In the genomic region with DNA sequence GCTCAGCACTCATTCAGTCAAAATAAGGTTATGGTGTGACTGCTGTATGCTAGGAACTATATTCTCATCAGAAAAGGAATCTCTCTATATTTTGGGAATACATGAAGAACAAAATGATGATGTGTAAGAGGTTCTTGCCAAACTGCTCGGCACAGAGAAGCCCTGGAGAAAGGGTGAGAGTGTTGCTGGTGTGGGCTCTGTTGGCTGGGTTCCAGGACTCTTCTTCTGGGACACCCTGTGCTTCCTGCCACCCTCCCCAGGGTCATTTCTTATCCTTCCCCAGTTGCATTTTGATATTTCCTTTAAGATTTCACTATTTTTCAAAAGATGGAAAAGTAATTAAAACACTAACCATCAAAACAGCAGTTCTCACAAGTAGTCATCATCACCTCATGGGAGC, we compare ENCODE assay signal across 29 cellular contexts. TPM values are rescaled to one million over a fixed set of nuclear protein-coding genes. Genes with fewer than 3 reads are reported as not detected.
DNase-seq lines count a peak whose midpoint lies in the region; ATAC-seq and TF ChIP-seq lines count a peak whose summit lies in the region.
"Had no signal": no experiment of that assay in that cellular context is flagged by ENCODE, and none has a peak within 500 bp of the region (broad histone marks: within the 10 kb centered on the region; RNA-seq: fewer than 3 reads in every experiment).

No MANE protein-coding gene starts in this region.

- H3K27me3 ChIP-seq in right atrium auricular region (no peaks in the 10 kb centered on the region), testis (no peaks in the 10 kb centered on the region)
- H3K27me3 ChIP-seq in BLaER1 treated with 17β-estradiol and CSF1 and Interleukin-3, amounts not matched to agents 10 nM and 100 nM, result no peaks in the 10 kb centered on the region
- H3K27me3 ChIP-seq: BE2C had no signal

- H3K27ac ChIP-seq in right atrium auricular region (no peak overlapping the region), testis (no peak overlapping the region)
- no peak overlapping the region for H3K27ac ChIP-seq in BLaER1 treated with 17β-estradiol and CSF1 and Interleukin-3, amounts not matched to agents 10 nM and 100 nM

- WGBS in testis, 2 donors, result 35 to 38% methylated on average over 1 of the region's 1 CpG

- H3K9ac ChIP-seq in BLaER1 treated with 17β-estradiol and CSF1 and Interleukin-3, amounts not matched to agents 10 nM and 100 nM, result no peak overlapping the region

- peaks cover 0 to under 1% of the 10 kb centered on the region in 2 donors for H3K9me3 ChIP-seq in right atrium auricular region
- H3K9me3 ChIP-seq in BLaER1 treated with 17β-estradiol and CSF1 and Interleukin-3, amounts not matched to agents 10 nM and 100 nM (replicated peaks in 1 of 11), result peaks cover 0 to 5% (median 3%) of the 10 kb centered on the region in 11 experiments; a peak in 11 of 22 replicates
- H3K9me3 ChIP-seq in testis, result no peaks in the 10 kb centered on the region
- H3K9me3 ChIP-seq: BE2C had no signal

- ATAC-seq in Right ventricle myocardium superior (ENCODE audit: poor library complexity), result peak; percentile 48
- ATAC-seq in left ventricle myocardium superior, result peak; percentile 64
- ATAC-seq: GM12878 had no signal

- intact Hi-C loops in Right ventricle myocardium superior (cut with DNase I) (no loop called here), left ventricle myocardium superior (cut with micrococcal nuclease) (no loop called here), cardiac septum (cut with DNase I) (no loop called here), testis (cut with DNase I; ENCODE audit: low total_unique reads) (no loop called here)

- no peak for TF ChIP-seq POLR2A in testis (IDR thresholded peaks at IDR 0.05)

- peak overlapping the region in 8 of 11 experiments; percentile 58 to 75 (median 69); a peak in 16 of 22 replicates for H3K4me2 ChIP-seq in BLaER1 treated with 17β-estradiol and CSF1 and Interleukin-3, amounts not matched to agents 10 nM and 100 nM

- H3K4me3 ChIP-seq in right atrium auricular region, result no peak overlapping the region
- H3K4me3 ChIP-seq in BLaER1 treated with 17β-estradiol and CSF1 and Interleukin-3, amounts not matched to agents 10 nM and 100 nM, result no peak overlapping the region
- no peak overlapping the region for H3K4me3 ChIP-seq in testis
- H3K4me3 ChIP-seq: GM12878 had no signal

- TF ChIP-seq CTCF in right atrium auricular region (IDR thresholded peaks at IDR 0.05), result no peak
- no peak for TF ChIP-seq CTCF in testis (IDR thresholded peaks at IDR 0.05)

- no peaks in the 10 kb centered on the region for H3K4me1 ChIP-seq in right atrium auricular region
- H3K4me1 ChIP-seq in BLaER1 treated with 17β-estradiol and CSF1 and Interleukin-3, amounts not matched to agents 10 nM and 100 nM, result peaks cover 0 to 36% (median 29%) of the 10 kb centered on the region in 10 experiments; a peak in 16 of 20 replicates
- peaks cover 4% of the 10 kb centered on the region for H3K4me1 ChIP-seq in testis
- H3K4me1 ChIP-seq: BE2C had no signal

- H4K20me1 ChIP-seq in BLaER1 treated with 17β-estradiol and CSF1 and Interleukin-3, amounts not matched to agents 10 nM and 100 nM, result no peaks in the 10 kb centered on the region

- DNase-seq in Right ventricle myocardium superior (no peak), right atrium auricular region (ENCODE audit: low spot score) (no peak), left ventricle myocardium superior (no peak), cardiac septum (ENCODE audit: low spot score) (no peak), testis (peak; percentile 22), putamen (ENCODE audit: low spot score) (no peak), KG1 (lab: John Stamatoyannopoulos, UW) (no peak)
- DNase-seq: 8988T; ACHN; BE2C; C1 segment of cervical spinal cord; CD4-positive, alpha-beta memory T cell; CD4-positive, CD25-positive, alpha-beta regulatory T cell; CD8-positive, alpha-beta memory T cell; COR-L47; DMS 273 treated with DMSO at 0.1 percent for 48 hours; DMS153; DMS53; DMS79; DND-41; EL; GDM1 had no signal

- H3K36me3 ChIP-seq in right atrium auricular region, result no peaks in the 10 kb centered on the region
- no peaks in the 10 kb centered on the region for H3K36me3 ChIP-seq in BLaER1 treated with 17β-estradiol and CSF1 and Interleukin-3, amounts not matched to agents 10 nM and 100 nM
- no peaks in the 10 kb centered on the region for H3K36me3 ChIP-seq in testis (ENCODE audit: low read depth, missing control alignments)
- H3K36me3 ChIP-seq: BE2C had no signal

RNA-seq across cellular contexts. Expression of a gene that starts 28.8 kb away (rescaled TPM):
- not detected for total RNA-seq in Right ventricle myocardium superior
- total RNA-seq in right atrium auricular region, result not detected
- total RNA-seq in left ventricle myocardium superior, result not detected
- total RNA-seq in cardiac septum, result not detected
- 1 to 10 TPM; 1.0 to 1.1 TPM for total RNA-seq in testis
- 0.96 TPM for polyA plus RNA-seq in testis (ENCODE audit: insufficient read depth, low read depth, low replicate concordance)
- total RNA-seq: A673; CD4-positive, alpha-beta memory T cell; CD4-positive, CD25-positive, alpha-beta regulatory T cell; CD8-positive, alpha-beta memory T cell; Daoy; G401; GM12878 had no signal
- polyA plus RNA-seq: AG04450; CD14-positive monocyte; CD4-positive, alpha-beta memory T cell; CD4-positive, CD25-positive, alpha-beta regulatory T cell; CD8-positive, alpha-beta memory T cell; GM12878 had no signal

RNA-seq across cellular contexts. Expression of a gene that starts 33.1 kb away (rescaled TPM):
- total RNA-seq in Right ventricle myocardium superior, result not detected
- total RNA-seq in right atrium auricular region, result not detected
- total RNA-seq in left ventricle myocardium superior, result not detected
- not detected for total RNA-seq in cardiac septum
- total RNA-seq in testis, result not detected
- not detected for polyA plus RNA-seq in testis (ENCODE audit: insufficient read depth, low read depth, low replicate concordance)
- total RNA-seq: A673; CD4-positive, alpha-beta memory T cell; CD4-positive, CD25-positive, alpha-beta regulatory T cell; CD8-positive, alpha-beta memory T cell; Daoy; G401; GM12878 had no signal
- polyA plus RNA-seq: AG04450; CD14-positive monocyte; CD4-positive, alpha-beta memory T cell; CD4-positive, CD25-positive, alpha-beta regulatory T cell; CD8-positive, alpha-beta memory T cell; GM12878 had no signal
